ENCODE assay signal across 29 cellular contexts in the genomic region with DNA sequence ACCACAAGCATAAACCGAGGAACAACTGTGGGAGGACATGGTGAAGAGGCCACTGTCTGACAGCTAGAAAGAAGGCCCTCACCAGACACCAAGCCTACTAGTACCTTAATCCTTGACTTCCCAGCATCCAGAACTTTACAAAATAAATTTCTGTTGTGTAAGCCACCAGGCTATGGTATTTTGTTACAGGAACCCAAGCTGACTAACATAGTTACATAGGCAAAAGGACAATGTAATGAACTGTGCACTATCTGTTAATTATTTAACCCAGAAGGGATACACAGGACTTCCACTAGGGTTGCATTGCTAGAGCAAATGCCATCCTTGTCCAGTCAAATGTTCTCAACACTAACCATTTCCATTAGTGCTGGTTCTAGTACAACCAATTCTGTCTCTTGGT. TPM values are rescaled to one million over a fixed set of nuclear protein-coding genes. Genes with fewer than 3 reads are reported as not detected.
"Had no signal": no experiment of that assay in that cellular context is flagged by ENCODE, and none has a peak within 500 bp of the region (broad histone marks: within the 10 kb centered on the region; RNA-seq: fewer than 3 reads in every experiment).

No MANE protein-coding gene starts in this region.

- H3K36me3 ChIP-seq: neutrophil, pancreas, prostate gland, spleen, stomach, thoracic aorta, thyroid gland, tibial nerve, upper lobe of left lung, vagina had no signal

- FAIRE-seq: pancreas, urothelium cell line had no signal

- H3K4me2 ChIP-seq: smooth muscle cell had no signal

- H3K9me3 ChIP-seq: neutrophil, pancreas, prostate gland, spleen, thoracic aorta, thyroid gland, upper lobe of left lung, vagina had no signal

- ATAC-seq: naive thymus-derived CD8-positive, alpha-beta T cell; natural killer cell treated with Interleukin-12 subunit alpha and Interleukin-12 subunit beta and Interleukin-15 and Interleukin-18, amount 100 ng/mL, for 72 hours; pancreas; right cardiac atrium; sciatic nerve; stimulated activated naive B cell treated with anti-CD40 and anti-IgM and Interleukin-4, amounts not matched to agents 10 μg/mL and 1 μg/mL and 100 μg/mL, for 72 hours had no signal

- H3K4me1 ChIP-seq: pancreas, prostate gland, spleen, stomach, thyroid gland, tibial nerve, upper lobe of left lung, vagina had no signal

- H3K27me3 ChIP-seq: neutrophil, pancreas, spleen, stomach, thyroid gland, tibial nerve, upper lobe of left lung, vagina had no signal

- H3K27ac ChIP-seq: neutrophil, pancreas, prostate gland, skin epidermis, spleen, stomach, thoracic aorta, thyroid gland, tibial nerve, upper lobe of left lung, vagina had no signal

- DNase-seq: naive B cell; naive thymus-derived CD8-positive, alpha-beta T cell; nephron progenitor cell; nucleus accumbens; pancreas; right cardiac atrium; spleen; stimulated activated CD4-positive, alpha-beta T cell treated with anti-CD3 and anti-CD28 coated beads, Interleukin-12 subunit alpha, Interleukin-12 subunit beta, amount 100 ng/mL, for 4 hours; stimulated activated CD4-positive, alpha-beta T cell treated with anti-CD3 and anti-CD28 coated beads, Interleukin-1b, Interleukin-23, amount 100 ng/mL, for 48 hours; stimulated activated CD4-positive, alpha-beta T cell treated with anti-CD3 and anti-CD28 coated beads, Interleukin-4, amount 100 ng/mL, for 1 hour; stimulated activated CD4-positive, alpha-beta T cell treated with anti-CD3 and anti-CD28 coated beads, Interleukin-4, amount 100 ng/mL, for 4 hours; stimulated activated CD8-positive, alpha-beta memory T cell treated with anti-CD3 and anti-CD28 coated beads, Interleukin-4, amount 100 ng/mL, for 48 hours; stimulated activated naive B cell treated with anti-CD40 and anti-IgM and Interleukin-4, amounts not matched to agents 10 μg/mL and 1 μg/mL and 100 μg/mL, for 72 hours; stimulated activated naive CD4-positive, alpha-beta T cell treated with Interleukin-2 at 50 U/mL for 16 hours; stomach; thyroid gland; trophoblast cell; upper lobe of left lung had no signal

- H3K4me3 ChIP-seq: pancreas, prostate gland, skin epidermis, smooth muscle cell, spleen, stomach, thoracic aorta, thyroid gland, tibial nerve, upper lobe of left lung, vagina had no signal

RNA-seq across cellular contexts. Expression of a gene that starts 47.7 kb away (rescaled TPM):
- total RNA-seq: myocyte; naive thymus-derived CD8-positive, alpha-beta T cell; natural killer cell treated with Interleukin-12 subunit alpha and Interleukin-12 subunit beta and Interleukin-15 and Interleukin-18, amount 100 ng/mL, for 72 hours had no signal
